Comparison of ENCODE assay signal across 12 cellular contexts in genomic region chr2:185785851-185786473, GRCh38.
DNase-seq lines count a peak whose midpoint lies in the region; ATAC-seq lines count a peak whose summit lies in the region.
"Had no signal": no experiment of that assay in that cellular context is flagged by ENCODE, and none has a peak within 500 bp of the region (broad histone marks: within the 10 kb centered on the region; RNA-seq: fewer than 3 reads in every experiment).

No MANE protein-coding gene starts in this region.

- ATAC-seq in GM18511 (IDR thresholded peaks at IDR 0.05; ENCODE audit: unreplicated experiment) (peak; percentile 87), GM21381 (IDR thresholded peaks at IDR 0.05; ENCODE audit: unreplicated experiment) (peak; percentile 76), HG02938 (IDR thresholded peaks at IDR 0.05; ENCODE audit: unreplicated experiment) (peak; percentile 83), HG03558 (IDR thresholded peaks at IDR 0.05; ENCODE audit: extremely low read depth, unreplicated experiment) (peak; percentile 66)

- no peak for DNase-seq in NCI-H1105 (lab: John Stamatoyannopoulos, UW)
- no peak for DNase-seq in NOMO-1 treated with dmso at 0.1 percent for 144 hours (lab: John Stamatoyannopoulos, UW; ENCODE audit: unreplicated experiment)
- no peak for DNase-seq in COLO668 (lab: John Stamatoyannopoulos, UW; ENCODE audit: unreplicated experiment)
- DNase-seq in NCI-H446 (lab: John Stamatoyannopoulos, UW): no peak
- DNase-seq: activated CD4-positive, alpha-beta memory T cell treated with anti-CD3 and anti-CD28 coated beads for 36 hours; GF-D8; MM.1S; stimulated activated CD4-positive, alpha-beta T cell treated with anti-CD3 and anti-CD28 coated beads, Interleukin-12 subunit alpha, Interleukin-12 subunit beta, amount 100 ng/mL, for 4 hours had no signal
